In genomic region chr2:119673796-119674195, GRCh38 we compare ENCODE assay signal across 21 cellular contexts. TPM values are rescaled to one million over a fixed set of nuclear protein-coding genes. Genes with fewer than 3 reads are reported as not detected.
A peak's percentile ranks its signal among the peaks of the same experiment; 100 is the strongest.
DNase-seq lines count a peak whose midpoint lies in the region; ATAC-seq and TF ChIP-seq lines count a peak whose summit lies in the region.
"Had no signal": no experiment of that assay in that cellular context is flagged by ENCODE, and none has a peak within 500 bp of the region (broad histone marks: within the 10 kb centered on the region; RNA-seq: fewer than 3 reads in every experiment).

No MANE protein-coding gene starts in this region.

- H3K27ac Mint-ChIP-seq in activated CD4-positive, alpha-beta memory T cell treated with anti-CD3 and anti-CD28 coated beads, Interleukin-2, amount 10 ng/mL, durations not matched to agents 7 days and 5 days: no peak overlapping the region
- no peak overlapping the region for H3K27ac Mint-ChIP-seq in activated CD4-positive, alpha-beta memory T cell treated with anti-CD3 and anti-CD28 coated beads for 36 hours
- H3K27ac Mint-ChIP-seq in endodermal cell: no peak overlapping the region
- no peak overlapping the region for H3K27ac Mint-ChIP-seq in activated naive CD8-positive, alpha-beta T cell treated with anti-CD3 and anti-CD28 coated beads for 36 hours
- H3K27ac Mint-ChIP-seq: B cell; CD4-positive, CD25-positive, alpha-beta regulatory T cell; CD8-positive, alpha-beta T cell; GM23338; HFFc6 had no signal

- DNase-seq in activated CD4-positive, alpha-beta memory T cell treated with anti-CD3 and anti-CD28 coated beads, Interleukin-2, amount 10 ng/mL, durations not matched to agents 7 days and 5 days: peak; percentile 13
- DNase-seq in activated CD4-positive, alpha-beta memory T cell treated with anti-CD3 and anti-CD28 coated beads for 36 hours: no peak
- DNase-seq in endodermal cell (peak; percentile 27), posterior vena cava (ENCODE audit: low spot score) (peak; percentile 55), omental fat pad (ENCODE audit: low spot score) (no peak)
- no peak for DNase-seq in activated naive CD8-positive, alpha-beta T cell treated with anti-CD3 and anti-CD28 coated beads for 36 hours
- DNase-seq: Caco-2; CD4-positive, CD25-positive, alpha-beta regulatory T cell; CD8-positive, alpha-beta T cell; DMS 273 treated with DMSO at 0.1 percent for 48 hours; DMS79; EL; GDM1; HFFc6 had no signal

- intact Hi-C loops in activated CD4-positive, alpha-beta memory T cell treated with anti-CD3 and anti-CD28 coated beads for 36 hours (cut with micrococcal nuclease): no loop called here
- intact Hi-C loops in posterior vena cava (cut with DNase I): no loop called here

- peaks cover 8% of the 10 kb centered on the region for H3K27me3 Mint-ChIP-seq in activated CD4-positive, alpha-beta memory T cell treated with anti-CD3 and anti-CD28 coated beads, Interleukin-2, amount 10 ng/mL, durations not matched to agents 7 days and 5 days
- H3K27me3 Mint-ChIP-seq in activated CD4-positive, alpha-beta memory T cell treated with anti-CD3 and anti-CD28 coated beads for 36 hours: no peaks in the 10 kb centered on the region
- peaks cover 1% of the 10 kb centered on the region for H3K27me3 Mint-ChIP-seq in endodermal cell (ENCODE audit: insufficient read depth)
- H3K27me3 Mint-ChIP-seq in activated naive CD8-positive, alpha-beta T cell treated with anti-CD3 and anti-CD28 coated beads for 36 hours: no peaks in the 10 kb centered on the region
- H3K27me3 Mint-ChIP-seq: B cell had no signal

- WGBS in endodermal cell (ENCODE audit: insufficient coverage in 1 of 2, insufficient read length in 1 of 2), 2 experiments: 94 to 100% methylated on average over 2 of the region's 2 CpGs

- H3K4me1 ChIP-seq in endodermal cell (ENCODE audit: control insufficient read depth, insufficient read depth, low read length): no peaks in the 10 kb centered on the region

- H3K4me3 Mint-ChIP-seq in activated CD4-positive, alpha-beta memory T cell treated with anti-CD3 and anti-CD28 coated beads, Interleukin-2, amount 10 ng/mL, durations not matched to agents 7 days and 5 days: no peak overlapping the region
- H3K4me3 Mint-ChIP-seq in activated CD4-positive, alpha-beta memory T cell treated with anti-CD3 and anti-CD28 coated beads for 36 hours: no peak overlapping the region
- H3K4me3 Mint-ChIP-seq in endodermal cell: no peak overlapping the region
- H3K4me3 Mint-ChIP-seq in activated naive CD8-positive, alpha-beta T cell treated with anti-CD3 and anti-CD28 coated beads for 36 hours: no peak overlapping the region
- H3K4me3 Mint-ChIP-seq: B cell; CD4-positive, CD25-positive, alpha-beta regulatory T cell; CD8-positive, alpha-beta T cell; GM23338; HFFc6 had no signal

- no peak overlapping the region for H3K4me3 ChIP-seq in endodermal cell (ENCODE audit: low read length)
- H3K4me3 ChIP-seq: BLaER1, GM12878, GM23338, HAP-1 had no signal

- ATAC-seq in omental fat pad (ENCODE audit: low FRiP score): no peak
- ATAC-seq: CD8-positive, alpha-beta T cell; GM12878; GM23338 had no signal

- H3K4me1 Mint-ChIP-seq in activated CD4-positive, alpha-beta memory T cell treated with anti-CD3 and anti-CD28 coated beads, Interleukin-2, amount 10 ng/mL, durations not matched to agents 7 days and 5 days: peaks cover 5% of the 10 kb centered on the region
- H3K4me1 Mint-ChIP-seq in activated CD4-positive, alpha-beta memory T cell treated with anti-CD3 and anti-CD28 coated beads for 36 hours (ENCODE audit: low read depth): peaks cover 4% of the 10 kb centered on the region
- H3K4me1 Mint-ChIP-seq in endodermal cell: no peaks in the 10 kb centered on the region
- H3K4me1 Mint-ChIP-seq in activated naive CD8-positive, alpha-beta T cell treated with anti-CD3 and anti-CD28 coated beads for 36 hours: peaks cover 4% of the 10 kb centered on the region

- no peaks in the 10 kb centered on the region for H3K27me3 ChIP-seq in endodermal cell (ENCODE audit: control insufficient read depth, insufficient read depth, low read length, poor library complexity, severe bottlenecking)
- H3K27me3 ChIP-seq: BLaER1 had no signal

- H3K27ac ChIP-seq in endodermal cell (ENCODE audit: low read depth, low read length): no peak overlapping the region
- H3K27ac ChIP-seq: 22Rv1, BLaER1, C4-2B had no signal

- CTCF ChIA-PET in activated CD4-positive, alpha-beta memory T cell treated with anti-CD3 and anti-CD28 coated beads, Interleukin-2, amount 10 ng/mL, durations not matched to agents 7 days and 5 days (lab: Charles Lee): interaction anchor here (0.7 kb wide), 1 partner anchor 163 kb away, joined by 3 read pairs; no protein-coding TSS in a partner anchor
- CTCF ChIA-PET in activated CD4-positive, alpha-beta memory T cell treated with anti-CD3 and anti-CD28 coated beads for 36 hours (lab: Charles Lee): no interaction called here

- H3K9ac ChIP-seq in endodermal cell (ENCODE audit: extremely low read depth, low read length, poor library complexity, severe bottlenecking): no peak overlapping the region
- H3K9ac ChIP-seq: BLaER1 had no signal

- H3K36me3 ChIP-seq in endodermal cell (ENCODE audit: control insufficient read depth, insufficient read depth, low read length): no peaks in the 10 kb centered on the region
- H3K36me3 ChIP-seq: BLaER1, HAP-1 had no signal

- H3K36me3 Mint-ChIP-seq in activated CD4-positive, alpha-beta memory T cell treated with anti-CD3 and anti-CD28 coated beads, Interleukin-2, amount 10 ng/mL, durations not matched to agents 7 days and 5 days (ENCODE audit: low read depth): no peaks in the 10 kb centered on the region
- no peaks in the 10 kb centered on the region for H3K36me3 Mint-ChIP-seq in activated CD4-positive, alpha-beta memory T cell treated with anti-CD3 and anti-CD28 coated beads for 36 hours
- H3K36me3 Mint-ChIP-seq in endodermal cell (ENCODE audit: low read depth): no peaks in the 10 kb centered on the region
- H3K36me3 Mint-ChIP-seq in activated naive CD8-positive, alpha-beta T cell treated with anti-CD3 and anti-CD28 coated beads for 36 hours: peaks cover 2% of the 10 kb centered on the region
- H3K36me3 Mint-ChIP-seq: CD4-positive, CD25-positive, alpha-beta regulatory T cell; CD8-positive, alpha-beta T cell had no signal

- H3K9me3 Mint-ChIP-seq in activated CD4-positive, alpha-beta memory T cell treated with anti-CD3 and anti-CD28 coated beads, Interleukin-2, amount 10 ng/mL, durations not matched to agents 7 days and 5 days: no peaks in the 10 kb centered on the region
- no peaks in the 10 kb centered on the region for H3K9me3 Mint-ChIP-seq in activated CD4-positive, alpha-beta memory T cell treated with anti-CD3 and anti-CD28 coated beads for 36 hours
- no peaks in the 10 kb centered on the region for H3K9me3 Mint-ChIP-seq in endodermal cell
- H3K9me3 Mint-ChIP-seq in activated naive CD8-positive, alpha-beta T cell treated with anti-CD3 and anti-CD28 coated beads for 36 hours: no peaks in the 10 kb centered on the region
- H3K9me3 Mint-ChIP-seq: CD8-positive, alpha-beta T cell; GM23338; HFFc6 had no signal

- POLR2A ChIA-PET in activated CD4-positive, alpha-beta memory T cell treated with anti-CD3 and anti-CD28 coated beads, Interleukin-2, amount 10 ng/mL, durations not matched to agents 7 days and 5 days (lab: Charles Lee): no interaction called here
- POLR2A ChIA-PET in activated CD4-positive, alpha-beta memory T cell treated with anti-CD3 and anti-CD28 coated beads for 36 hours (lab: Charles Lee): no interaction called here

- no peaks in the 10 kb centered on the region for H3K9me3 ChIP-seq in endodermal cell (ENCODE audit: control insufficient read depth, low read length)
- H3K9me3 ChIP-seq: BLaER1, Caco-2, HAP-1 had no signal

- TF ChIP-seq CTCF in endodermal cell (conservative IDR thresholded peaks at IDR 0.05) (no peak), omental fat pad (IDR thresholded peaks at IDR 0.05) (no peak)

RNA-seq across cellular contexts. Expression of gene TMEM177, which starts 5.2 kb away (rescaled TPM):
- total RNA-seq in activated CD4-positive, alpha-beta memory T cell treated with anti-CD3 and anti-CD28 coated beads, Interleukin-2, amount 10 ng/mL, durations not matched to agents 7 days and 5 days: 1 to 10 TPM; 8.3 to 8.5 TPM
- 10 to 100 TPM; 13.5 to 14.9 TPM for total RNA-seq in activated CD4-positive, alpha-beta memory T cell treated with anti-CD3 and anti-CD28 coated beads for 36 hours
- total RNA-seq in endodermal cell (10 to 100 TPM; 26.8 to 28.6 TPM), posterior vena cava (1 to 10 TPM; 5.3 TPM), omental fat pad (1 to 10 TPM; 3.8 to 6.5 (median 4.1) TPM)
- polyA plus RNA-seq in endodermal cell (2013, experiment 1 of 2): 22.7 TPM
- 18.5 TPM for polyA plus RNA-seq in endodermal cell (2013, experiment 2 of 2)
- 10 to 100 TPM; 18.1 to 20.8 TPM for total RNA-seq in activated naive CD8-positive, alpha-beta T cell treated with anti-CD3 and anti-CD28 coated beads for 36 hours

Comparison
In these comparisons a context has a peak if more than half of its experiments do, and no peak if none do; other contexts are left out.
1. DNase-seq: peak in activated CD4-positive, alpha-beta memory T cell treated with anti-CD3 and anti-CD28 coated beads, Interleukin-2, amount 10 ng/mL, durations not matched to agents 7 days and 5 days (single experiment), endodermal cell (single experiment) and posterior vena cava (single experiment); none in activated CD4-positive, alpha-beta memory T cell treated with anti-CD3 and anti-CD28 coated beads for 36 hours (single experiment), omental fat pad (single experiment) and activated naive CD8-positive, alpha-beta T cell treated with anti-CD3 and anti-CD28 coated beads for 36 hours (single experiment).